Comparison of ENCODE assay signal across 16 cellular contexts in genomic region chr2:9146656-9147055, GRCh38. TPM values are rescaled to one million over a fixed set of nuclear protein-coding genes. Genes with fewer than 3 reads are reported as not detected.
DNase-seq lines count a peak whose midpoint lies in the region; TF ChIP-seq lines count a peak whose summit lies in the region.
"Had no signal": no experiment of that assay in that cellular context is flagged by ENCODE, and none has a peak within 500 bp of the region (broad histone marks: within the 10 kb centered on the region; RNA-seq: fewer than 3 reads in every experiment).

No MANE protein-coding gene starts in this region.

- intact Hi-C loops in PC-9 (cut with micrococcal nuclease; ENCODE audit: unreplicated experiment) (no loop called here), spleen (cut with DNase I; ENCODE audit: low total_unique reads) (no loop called here)
- intact Hi-C loops in activated CD4-positive, alpha-beta memory T cell treated with anti-CD3 and anti-CD28 coated beads for 36 hours (cut with micrococcal nuclease): loop anchor here (10.0 kb wide), 1 partner anchor 278 kb away; the partner anchor contains the start of genes CPSF3 and ITGB1BP1
- intact Hi-C loops in activated naive CD4-positive, alpha-beta T cell treated with anti-CD3 and anti-CD28 coated beads for 36 hours (cut with micrococcal nuclease): no loop called here

- H3K4me2 ChIP-seq in PC-9 (peak overlapping the region; percentile 39), mesenchymal stem cell (ENCODE audit: low read length, poor library complexity, severe bottlenecking) (no peak overlapping the region)

- H3K23ac ChIP-seq in mesenchymal stem cell (ENCODE audit: low read length in 2 of 2): no peak overlapping the region

- H3K9ac ChIP-seq in mesenchymal stem cell (ENCODE audit: low read length): no peak overlapping the region

- H2BK5ac ChIP-seq in mesenchymal stem cell (ENCODE audit: low read depth, low read length, poor library complexity, severe bottlenecking): no peak overlapping the region

- POLR2A ChIA-PET in PC-9 (lab: Charles Lee; ENCODE audit: unreplicated experiment): no interaction called here
- POLR2A ChIA-PET in activated CD4-positive, alpha-beta memory T cell treated with anti-CD3 and anti-CD28 coated beads for 36 hours (lab: Charles Lee): no interaction called here

- H3K9me3 ChIP-seq in PC-9 (ENCODE audit: insufficient read depth, low read depth) (no peaks in the 10 kb centered on the region), mesenchymal stem cell (ENCODE audit: control insufficient read depth, low read length) (no peaks in the 10 kb centered on the region), spleen (no peaks in the 10 kb centered on the region)
- H3K9me3 ChIP-seq: Caco-2 had no signal

- H3K79me1 ChIP-seq in mesenchymal stem cell (replicated peaks; ENCODE audit: low read length, poor library complexity, severe bottlenecking): no peaks in the 10 kb centered on the region

- no peak for TF ChIP-seq POLR2A in spleen (IDR thresholded peaks at IDR 0.05)

- no peak overlapping the region for H2BK120ac ChIP-seq in mesenchymal stem cell (ENCODE audit: low read depth, low read length)

- H4K91ac ChIP-seq in mesenchymal stem cell (ENCODE audit: low read length): peak overlapping the region; percentile 64

- H3K9me3 Mint-ChIP-seq in activated CD4-positive, alpha-beta memory T cell treated with anti-CD3 and anti-CD28 coated beads for 36 hours: no peaks in the 10 kb centered on the region
- H3K9me3 Mint-ChIP-seq in activated naive CD4-positive, alpha-beta T cell treated with anti-CD3 and anti-CD28 coated beads for 36 hours: no peaks in the 10 kb centered on the region
- H3K9me3 Mint-ChIP-seq: CD4-positive, alpha-beta T cell; H9 had no signal

- H3K27me3 Mint-ChIP-seq in activated CD4-positive, alpha-beta memory T cell treated with anti-CD3 and anti-CD28 coated beads for 36 hours: peaks cover 16% of the 10 kb centered on the region
- H3K27me3 Mint-ChIP-seq in activated naive CD4-positive, alpha-beta T cell treated with anti-CD3 and anti-CD28 coated beads for 36 hours (ENCODE audit: low read depth): peaks cover 13% of the 10 kb centered on the region

- WGBS in mesenchymal stem cell: 98% methylated on average over 6 of the region's 6 CpGs
- 89 to 95% (median 94%) methylated on average over 6 of the region's 6 CpGs for WGBS in spleen, 5 donors

- H3K36me3 Mint-ChIP-seq in activated CD4-positive, alpha-beta memory T cell treated with anti-CD3 and anti-CD28 coated beads for 36 hours: no peaks in the 10 kb centered on the region
- no peaks in the 10 kb centered on the region for H3K36me3 Mint-ChIP-seq in activated naive CD4-positive, alpha-beta T cell treated with anti-CD3 and anti-CD28 coated beads for 36 hours (ENCODE audit: low read depth)

- H3K4me3 ChIP-seq in PC-9 (no peak overlapping the region), mesenchymal stem cell (ENCODE audit: insufficient read depth in 1 of 2, low read depth in 1 of 2, low read length in 2 of 2) (no peak overlapping the region), spleen (no peak overlapping the region)
- H3K4me3 ChIP-seq: GM12878, K562 had no signal

- no peak overlapping the region for H4K8ac ChIP-seq in mesenchymal stem cell (ENCODE audit: low read length)

- no peak overlapping the region for H3K4me3 Mint-ChIP-seq in activated CD4-positive, alpha-beta memory T cell treated with anti-CD3 and anti-CD28 coated beads for 36 hours
- H3K4me3 Mint-ChIP-seq in activated naive CD4-positive, alpha-beta T cell treated with anti-CD3 and anti-CD28 coated beads for 36 hours: no peak overlapping the region
- H3K4me3 Mint-ChIP-seq: B cell; CD4-positive, alpha-beta T cell; H9 had no signal

- DNase-seq in EL (peak; percentile 15), PC-9 (peak; percentile 63 to 82), mesenchymal stem cell (no peak), spleen (peak; percentile 20), NCI-H1694 (lab: John Stamatoyannopoulos, UW) (no peak)
- DNase-seq in activated CD4-positive, alpha-beta memory T cell treated with anti-CD3 and anti-CD28 coated beads for 36 hours: no peak
- no peak for DNase-seq in activated CD8-positive, alpha-beta memory T cell treated with anti-CD3 and anti-CD28 coated beads, Interleukin-2, amount 50 U/mL, for 48 hours
- DNase-seq in activated naive CD4-positive, alpha-beta T cell treated with anti-CD3 and anti-CD28 coated beads for 36 hours: no peak
- DNase-seq: Caco-2; CD4-positive, alpha-beta T cell; DMS79; H9 had no signal

- H3K4me1 ChIP-seq in PC-9 (replicated peaks; ENCODE audit: insufficient read depth) (peaks cover 58% of the 10 kb centered on the region), mesenchymal stem cell (ENCODE audit: control insufficient read depth, insufficient read depth, low read depth, low read length) (peaks cover 9% of the 10 kb centered on the region), spleen (peaks cover 8 to 13% (median 11%) of the 10 kb centered on the region in 6 donors)

- no peak overlapping the region for H3K18ac ChIP-seq in mesenchymal stem cell (ENCODE audit: low read depth in 1 of 2, low read length in 2 of 2)

- H3K36me3 ChIP-seq in PC-9 (ENCODE audit: low read depth): no peaks in the 10 kb centered on the region
- peaks cover 0 to 3% of the 10 kb centered on the region in 2 experiments for H3K36me3 ChIP-seq in mesenchymal stem cell (ENCODE audit: control insufficient read depth in 1 of 2, insufficient read depth in 2 of 2, low read depth in 1 of 2, low read length in 2 of 2)
- no peaks in the 10 kb centered on the region for H3K36me3 ChIP-seq in spleen

- no peak overlapping the region for H3K4ac ChIP-seq in mesenchymal stem cell (ENCODE audit: low read depth in 1 of 2, low read length in 2 of 2)

- H2AFZ ChIP-seq in PC-9 (no peak overlapping the region), mesenchymal stem cell (ENCODE audit: low read depth, low read length) (no peak overlapping the region)

- no peaks in the 10 kb centered on the region for H3K79me2 ChIP-seq in PC-9 (ENCODE audit: low read depth)

- no peak overlapping the region for H3K27ac Mint-ChIP-seq in activated CD4-positive, alpha-beta memory T cell treated with anti-CD3 and anti-CD28 coated beads for 36 hours
- no peak overlapping the region for H3K27ac Mint-ChIP-seq in activated naive CD4-positive, alpha-beta T cell treated with anti-CD3 and anti-CD28 coated beads for 36 hours
- H3K27ac Mint-ChIP-seq: B cell; CD4-positive, alpha-beta T cell; H9 had no signal

- no peak overlapping the region for H2AK5ac ChIP-seq in mesenchymal stem cell (ENCODE audit: low read length, severe bottlenecking)

- H4K20me1 ChIP-seq in PC-9 (ENCODE audit: insufficient read depth): no peaks in the 10 kb centered on the region

- TF ChIP-seq CTCF in PC-9 (conservative IDR thresholded peaks at IDR 0.05) (no peak), spleen (IDR thresholded peaks at IDR 0.05 in 8 of 11, conservative IDR thresholded peaks at IDR 0.05 in 3 of 11) (no peak)

- no peak overlapping the region for H3K14ac ChIP-seq in mesenchymal stem cell (ENCODE audit: low read length in 2 of 2)

- H2BK12ac ChIP-seq in mesenchymal stem cell (ENCODE audit: low read length in 2 of 2): peak overlapping the region in 1 of 2 experiments; percentile 29

- CTCF ChIA-PET in PC-9 (lab: Charles Lee): no interaction called here
- CTCF ChIA-PET in activated CD4-positive, alpha-beta memory T cell treated with anti-CD3 and anti-CD28 coated beads for 36 hours (lab: Charles Lee): no interaction called here
- CTCF ChIA-PET in activated naive CD4-positive, alpha-beta T cell treated with anti-CD3 and anti-CD28 coated beads for 36 hours (lab: Charles Lee): no interaction called here

- H3K27ac ChIP-seq in PC-9: no peak overlapping the region
- no peak overlapping the region for H3K27ac ChIP-seq in mesenchymal stem cell (ENCODE audit: low read length, poor library complexity, severe bottlenecking)
- H3K27ac ChIP-seq in spleen: no peak overlapping the region
- H3K27ac ChIP-seq: C4-2B had no signal

- H3K27me3 ChIP-seq in PC-9 (ENCODE audit: insufficient read depth, low read depth) (no peaks in the 10 kb centered on the region), mesenchymal stem cell (ENCODE audit: control insufficient read depth in 1 of 2, insufficient read depth in 1 of 2, low read length in 2 of 2) (no peaks in the 10 kb centered on the region), spleen (replicated peaks in 1 of 7) (peaks cover 0 to 88% (median 9%) of the 10 kb centered on the region in 7 donors)

- BruUV-seq in PC-9 (replicated peaks; lab: Mats Ljungman, UMichigan): no TSS peak

- H3K4me1 Mint-ChIP-seq in activated CD4-positive, alpha-beta memory T cell treated with anti-CD3 and anti-CD28 coated beads for 36 hours (ENCODE audit: low read depth): no peaks in the 10 kb centered on the region
- H3K4me1 Mint-ChIP-seq in activated naive CD4-positive, alpha-beta T cell treated with anti-CD3 and anti-CD28 coated beads for 36 hours (ENCODE audit: low read depth): no peaks in the 10 kb centered on the region

- H3K9me2 ChIP-seq in PC-9 (ENCODE audit: insufficient read depth): no peaks in the 10 kb centered on the region

- peaks cover 32% of the 10 kb centered on the region for H3F3A ChIP-seq in PC-9 (ENCODE audit: insufficient read depth, low read depth)

- no peak overlapping the region for H2BK15ac ChIP-seq in mesenchymal stem cell (ENCODE audit: low read depth, poor library complexity, severe bottlenecking)

RNA-seq across cellular contexts. Expression of gene ASAP2, which starts 60.0 kb away (rescaled TPM):
- 60.3 and 66.8 TPM in 2 replicates for total RNA-seq in PC-9 (2021)
- 27.5 TPM for polyA plus RNA-seq in mesenchymal stem cell (2013, experiment 1 of 2)
- 23.9 TPM for polyA plus RNA-seq in mesenchymal stem cell (2013, experiment 2 of 2)
- 1 to 10 TPM; 1.4 to 3.0 (median 2.7) TPM for total RNA-seq in spleen
- 1 to 10 TPM in 2 of 3 donors, under 1 TPM in 1; 0.93 to 1.6 (median 1.3) TPM for polyA plus RNA-seq in spleen
- under 1 TPM; 0.26 to 0.97 TPM for total RNA-seq in activated CD4-positive, alpha-beta memory T cell treated with anti-CD3 and anti-CD28 coated beads for 36 hours
- under 1 TPM; 0.14 to 0.15 TPM for total RNA-seq in activated naive CD4-positive, alpha-beta T cell treated with anti-CD3 and anti-CD28 coated beads for 36 hours
- total RNA-seq: B cell had no signal

Comparison
In these comparisons a context has a peak if more than half of its experiments do, and no peak if none do; other contexts are left out.
1. DNase-seq: peak in EL (single experiment), PC-9 (2 of 2) and spleen (single experiment); none in mesenchymal stem cell (single experiment), NCI-H1694 (single experiment), activated CD4-positive, alpha-beta memory T cell treated with anti-CD3 and anti-CD28 coated beads for 36 hours (single experiment), activated CD8-positive, alpha-beta memory T cell treated with anti-CD3 and anti-CD28 coated beads, Interleukin-2, amount 50 U/mL, for 48 hours (single experiment) and activated naive CD4-positive, alpha-beta T cell treated with anti-CD3 and anti-CD28 coated beads for 36 hours (single experiment).
2. RNA of gene ASAP2, which starts 60.0 kb away (total RNA-seq): 60.3 to 66.8 TPM in PC-9; 1.4 to 3.0 TPM in spleen, 0.26 to 0.97 TPM in activated CD4-positive, alpha-beta memory T cell treated with anti-CD3 and anti-CD28 coated beads for 36 hours and 0.14 to 0.15 TPM in activated naive CD4-positive, alpha-beta T cell treated with anti-CD3 and anti-CD28 coated beads for 36 hours; every median in the first group is over 10 times any median in the second.